ENCODE assay signal across 24 cellular contexts in genomic region chr5:146199216-146199815, GRCh38. TPM values are rescaled to one million over a fixed set of nuclear protein-coding genes. Genes with fewer than 3 reads are reported as not detected.
DNase-seq lines count a peak whose midpoint lies in the region; ATAC-seq, FAIRE-seq and TF ChIP-seq lines count a peak whose summit lies in the region.
"Had no signal": no experiment of that assay in that cellular context is flagged by ENCODE, and none has a peak within 500 bp of the region (broad histone marks: within the 10 kb centered on the region; RNA-seq: fewer than 3 reads in every experiment).

No MANE protein-coding gene starts in this region.

- no peak for ATAC-seq in A549
- ATAC-seq in CD4-positive, alpha-beta T cell (ENCODE audit: poor library complexity) = no peak
- ATAC-seq: GM23338, PC-3, SK-N-SH treated with all-trans-retinoic acid at 6 μM for 48 hours had no signal

- TF ChIP-seq RAD21 in A549 (conservative IDR thresholded peaks at IDR 0.05 in 1 of 2, IDR thresholded peaks at IDR 0.05 in 1 of 2) = no peak

- no peak overlapping the region for H3K4me3 ChIP-seq in A549
- no peak overlapping the region for H3K4me3 ChIP-seq in OCI-LY1 (ENCODE audit: low read depth, low read length, poor library complexity, severe bottlenecking)
- H3K4me3 ChIP-seq: GM23338 had no signal

- TF ChIP-seq POLR2A in A549 (IDR thresholded peaks at IDR 0.05; ENCODE audit: low read length) = no peak

- H3K79me2 ChIP-seq in OCI-LY1 (ENCODE audit: insufficient read depth, low read length) = peaks cover 9% of the 10 kb centered on the region

- POLR2A ChIA-PET in A549 (lab: Yijun Ruan, JAX) = interaction anchor here (1.1 kb wide), 1 partner anchor 17 kb away, joined by 5 read pairs; the partner anchor contains the start of gene LARS1
- POLR2A ChIA-PET in CD4-positive, alpha-beta T cell (lab: Charles Lee) = no interaction called here

- 86% methylated on average over 6 of the region's 6 CpGs for WGBS in A549 (ENCODE audit: missing lambda C conversion rate)

- intact Hi-C loops in CD4-positive, alpha-beta T cell (cut with DNase I, micrococcal nuclease) = no loop called here

- no peaks in the 10 kb centered on the region for H3K36me3 Mint-ChIP-seq in CD4-positive, alpha-beta T cell (ENCODE audit: low read depth)
- H3K36me3 Mint-ChIP-seq: CD4-positive, CD25-positive, alpha-beta regulatory T cell had no signal

- no peaks in the 10 kb centered on the region for H4K20me1 ChIP-seq in OCI-LY1 (ENCODE audit: insufficient read depth, low read length)

- H3F3A ChIP-seq in OCI-LY1 (ENCODE audit: insufficient read depth, low read length) = no peaks in the 10 kb centered on the region

- H3K36me3 ChIP-seq in OCI-LY1 (ENCODE audit: insufficient read depth, low read length) = no peaks in the 10 kb centered on the region

- H3K9me3 ChIP-seq in A549 (no peaks in the 10 kb centered on the region), OCI-LY1 (ENCODE audit: low read length) (no peaks in the 10 kb centered on the region)
- H3K9me3 ChIP-seq in CD4-positive, alpha-beta T cell (ENCODE audit: control insufficient read depth, low read length) = no peaks in the 10 kb centered on the region
- H3K9me3 ChIP-seq: Caco-2 had no signal

- peaks cover 3% of the 10 kb centered on the region for H3K27me3 Mint-ChIP-seq in CD4-positive, alpha-beta T cell

- no peaks in the 10 kb centered on the region for H3K27me3 ChIP-seq in CD4-positive, alpha-beta T cell (ENCODE audit: control insufficient read depth, insufficient read depth, low read length)
- H3K27me3 ChIP-seq in OCI-LY1 (ENCODE audit: insufficient read depth, low read length) = no peaks in the 10 kb centered on the region

- TF ChIP-seq EP300 in A549 (IDR thresholded peaks at IDR 0.05) = no peak

- H3K4me1 ChIP-seq in A549 (peaks cover 12% of the 10 kb centered on the region), OCI-LY1 (ENCODE audit: insufficient read depth, low read length, severe bottlenecking) (peaks cover 10% of the 10 kb centered on the region)
- H3K4me1 ChIP-seq: Caco-2 had no signal

- H3K27ac Mint-ChIP-seq in CD4-positive, alpha-beta T cell = no peak overlapping the region
- H3K27ac Mint-ChIP-seq: GM23338 had no signal

- H2AFZ ChIP-seq in OCI-LY1 (ENCODE audit: low read length) = no peak overlapping the region
- H2AFZ ChIP-seq: GM23338 had no signal

- H3K27ac ChIP-seq in A549 (no peak overlapping the region), OCI-LY1 (ENCODE audit: low read depth, low read length, poor library complexity, severe bottlenecking) (peak overlapping the region; percentile 7)
- H3K27ac ChIP-seq in CD4-positive, alpha-beta T cell (ENCODE audit: low read depth, low read length) = no peak overlapping the region

- no peak for DNase-seq in A549 (ENCODE audit: low read depth in 1 of 2, low spot score in 1 of 2)
- no peak for DNase-seq in CD4-positive, alpha-beta T cell
- DNase-seq in fibroblast of the conjunctiva (ENCODE audit: low read depth) = peak; percentile 14
- DNase-seq in NCI-H526 treated with DMSO at 0.1 percent for 48 hours (lab: John Stamatoyannopoulos, UW) = no peak
- no peak for DNase-seq in NAMALWA (ENCODE audit: low spot score)
- no peak for DNase-seq in NCI-H345 (lab: John Stamatoyannopoulos, UW)
- DNase-seq: Caco-2; CD4-positive, CD25-positive, alpha-beta regulatory T cell; HCEC 1CT; MV-4-11; NCI-H1417; NCI-H187; NCI-H2107; NCI-H510A treated with DMSO at 0.1 percent for 48 hours; NCI-H82; PC-3; RPMI8226; SHP77 treated with DMSO at 0.1 percent for 48 hours had no signal

- FAIRE-seq in A549 (lab: Jason Lieb, UNC) = peak; percentile 28
- FAIRE-seq: A204.1, GM12892, GM18507 had no signal

- no peaks in the 10 kb centered on the region for H3K9me2 ChIP-seq in OCI-LY1 (ENCODE audit: low read depth, low read length)

- TF ChIP-seq CTCF in A549 (IDR thresholded peaks at IDR 0.05) (no peak), OCI-LY1 (IDR thresholded peaks at IDR 0.05; ENCODE audit: low read length) (no peak)
- no peak for TF ChIP-seq CTCF in CD4-positive, alpha-beta T cell (IDR thresholded peaks at IDR 0.05)

- no peak overlapping the region for H3K9ac ChIP-seq in OCI-LY1 (ENCODE audit: low read length)

- H3K9me3 Mint-ChIP-seq in CD4-positive, alpha-beta T cell = no peaks in the 10 kb centered on the region
- H3K9me3 Mint-ChIP-seq: GM23338 had no signal

- no peak overlapping the region for H3K4me2 ChIP-seq in A549
- no peak overlapping the region for H3K4me2 ChIP-seq in OCI-LY1 (ENCODE audit: low read length)
- H3K4me2 ChIP-seq: GM23338 had no signal

- CTCF ChIA-PET in A549 (lab: Yijun Ruan, JAX) = interaction anchor here (1.0 to 2.2 kb wide), 2 partner anchors 13 to 32 kb away, joined by 3 to 5 read pairs; no protein-coding TSS in a partner anchor
- CTCF ChIA-PET in CD4-positive, alpha-beta T cell (lab: Charles Lee) = no interaction called here

- peak overlapping the region; percentile 25 for H3K4me3 Mint-ChIP-seq in CD4-positive, alpha-beta T cell
- H3K4me3 Mint-ChIP-seq: GM23338 had no signal

- H3K4me1 Mint-ChIP-seq in CD4-positive, alpha-beta T cell (ENCODE audit: low read depth) = peaks cover 7% of the 10 kb centered on the region

TF ChIP-seq in A549, 52 proteins besides CTCF, POLR2A, EP300 and RAD21:
- TF ChIP-seq USF2 (IDR thresholded peaks at IDR 0.05) = no peak
- no peak for TF ChIP-seq RFX5 (IDR thresholded peaks at IDR 0.05)
- TF ChIP-seq MAX (IDR thresholded peaks at IDR 0.05) = no peak
- TF ChIP-seq MYC (IDR thresholded peaks at IDR 0.05; ENCODE audit: borderline replicate concordance, low read length) = no peak
- TF ChIP-seq RNF2 (IDR thresholded peaks at IDR 0.05; ENCODE audit: borderline replicate concordance, low read depth) = no peak
- TF ChIP-seq BHLHE40 (IDR thresholded peaks at IDR 0.05; ENCODE audit: low read depth, low read length) = no peak
- TF ChIP-seq CBX8 (IDR thresholded peaks at IDR 0.05) = no peak
- TF ChIP-seq RARB (CRISPR knock-in tag; IDR thresholded peaks at IDR 0.05) = no peak
- TF ChIP-seq BCL3 (IDR thresholded peaks at IDR 0.05) = no peak
- TF ChIP-seq ZFP36 (IDR thresholded peaks at IDR 0.05; ENCODE audit: borderline replicate concordance, partially characterized antibody) = no peak
- TF ChIP-seq CBX2 (IDR thresholded peaks at IDR 0.05; ENCODE audit: borderline replicate concordance, low read depth) = no peak
- no peak for TF ChIP-seq JUN (IDR thresholded peaks at IDR 0.05)

RNA-seq across cellular contexts. Expression of gene RBM27, which starts 4.1 kb away (rescaled TPM):
- polyA plus RNA-seq in A549 (2011; rRNA removed) (23.9 and 27.4 TPM in 2 replicates), A549 (2017; fragmentation: RNase III; extraction: RNeasy Plus Mini Kit Qiagen cat#74134 plus additional on column Dnase treatment) (12.9 to 13.3 TPM (median 13.1 TPM) in 3 replicates)
- polyA plus RNA-seq in A549 (2012; cell fraction: cytosol; rRNA removed) = 4.8 and 7.3 TPM in 2 replicates
- polyA plus RNA-seq in A549 (2012; cell fraction: nucleus; rRNA removed) = 3.1 and 3.8 TPM in 2 replicates
- polyA minus RNA-seq in A549 (2011; rRNA and poly(A)+ RNA removed) = 90.4 and 113 TPM in 2 replicates
- 10 to 100 TPM; 29.7 to 33.2 TPM for total RNA-seq in CD4-positive, alpha-beta T cell

RNA-seq across cellular contexts. Expression of gene LARS1, which starts 16.9 kb away (rescaled TPM):
- polyA plus RNA-seq in A549 (2011; rRNA removed) = 56.9 and 87.2 TPM in 2 replicates
- polyA plus RNA-seq in A549 (2012; cell fraction: cytosol; rRNA removed) = 10.9 and 11.2 TPM in 2 replicates
- polyA plus RNA-seq in A549 (2012; cell fraction: nucleus; rRNA removed) = 10.0 and 19.4 TPM in 2 replicates
- polyA plus RNA-seq in A549 (2017; fragmentation: RNase III; extraction: RNeasy Plus Mini Kit Qiagen cat#74134 plus additional on column Dnase treatment) = 79.8 to 86.8 TPM (median 84.3 TPM) in 3 replicates
- 76.5 and 77.4 TPM in 2 replicates for polyA minus RNA-seq in A549 (2011; rRNA and poly(A)+ RNA removed)
- total RNA-seq in CD4-positive, alpha-beta T cell = 10 to 100 TPM; 35.3 to 35.7 TPM
